Comparison of ENCODE assay signal across 10 cellular contexts in the genomic region with DNA sequence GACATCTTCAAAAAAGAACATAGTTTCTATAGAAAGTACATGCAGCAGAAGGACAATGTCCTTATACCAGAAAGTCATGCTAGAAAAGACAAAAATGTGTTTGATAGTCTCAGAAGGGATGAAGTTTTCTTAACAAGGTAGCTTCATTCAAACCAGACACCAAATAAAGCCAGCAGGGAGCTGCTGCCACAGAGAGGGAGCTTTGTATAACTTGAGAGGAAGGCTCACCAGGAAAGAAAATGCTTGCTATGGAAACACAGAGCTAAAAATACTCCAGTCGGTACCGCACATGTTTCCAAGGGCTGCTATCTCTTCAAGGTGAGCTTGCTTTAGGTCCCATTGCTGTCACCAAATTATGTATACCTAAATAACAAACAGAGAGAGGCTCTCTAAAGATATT.
DNase-seq lines count a peak whose midpoint lies in the region; ATAC-seq and TF ChIP-seq lines count a peak whose summit lies in the region.
"Had no signal": no experiment of that assay in that cellular context is flagged by ENCODE, and none has a peak within 500 bp of the region (broad histone marks: within the 10 kb centered on the region; RNA-seq: fewer than 3 reads in every experiment).

No MANE protein-coding gene starts in this region.

- H3K36me3 Mint-ChIP-seq in naive thymus-derived CD4-positive, alpha-beta T cell = no peaks in the 10 kb centered on the region
- peaks cover under 1% of the 10 kb centered on the region for H3K36me3 Mint-ChIP-seq in glutamatergic neuron (ENCODE audit: unreplicated experiment)

- no peak for DNase-seq in naive thymus-derived CD4-positive, alpha-beta T cell
- no peak for DNase-seq in DMS 273 treated with DMSO at 0.1 percent for 48 hours (lab: John Stamatoyannopoulos, UW)
- no peak for DNase-seq in glutamatergic neuron
- DNase-seq in HuH-7 (ENCODE audit: low spot score) = no peak

- ATAC-seq in GM18873 (IDR thresholded peaks at IDR 0.05; ENCODE audit: low FRiP score, unreplicated experiment) = peak; percentile 29
- peak; percentile 25 for ATAC-seq in HG02938 (IDR thresholded peaks at IDR 0.05; ENCODE audit: unreplicated experiment)
- no peak for ATAC-seq in naive thymus-derived CD4-positive, alpha-beta T cell
- no peak for ATAC-seq in GM21737 (IDR thresholded peaks at IDR 0.05; ENCODE audit: unreplicated experiment)
- ATAC-seq: K562 had no signal

- no peaks in the 10 kb centered on the region for H3K4me1 ChIP-seq in naive thymus-derived CD4-positive, alpha-beta T cell (ENCODE audit: control insufficient read depth in 2 of 2, insufficient read depth in 2 of 2, low read length in 2 of 2)
- H3K4me1 ChIP-seq: foreskin keratinocyte had no signal

- peaks cover 0 to 5% (median 0%) of the 10 kb centered on the region in 5 donors for H3K27me3 Mint-ChIP-seq in naive thymus-derived CD4-positive, alpha-beta T cell
- H3K27me3 Mint-ChIP-seq in glutamatergic neuron (ENCODE audit: unreplicated experiment) = no peaks in the 10 kb centered on the region

- peak overlapping the region in 1 of 9 donors; percentile 15 for H3K27ac Mint-ChIP-seq in naive thymus-derived CD4-positive, alpha-beta T cell
- no peak overlapping the region for H3K27ac Mint-ChIP-seq in glutamatergic neuron (ENCODE audit: unreplicated experiment)

- no peaks in the 10 kb centered on the region for H3K9me3 ChIP-seq in naive thymus-derived CD4-positive, alpha-beta T cell (ENCODE audit: control insufficient read depth in 2 of 3, low read length in 3 of 3)

- CTCF ChIA-PET in naive thymus-derived CD4-positive, alpha-beta T cell (lab: Charles Lee) = no interaction called here

- POLR2A ChIA-PET in naive thymus-derived CD4-positive, alpha-beta T cell (lab: Charles Lee) = no interaction called here

- H3K27ac ChIP-seq in naive thymus-derived CD4-positive, alpha-beta T cell (ENCODE audit: low read depth, low read length) = no peak overlapping the region
- H3K27ac ChIP-seq: foreskin keratinocyte had no signal

- peaks cover 0 to 14% (median 0%) of the 10 kb centered on the region in 7 donors for H3K4me1 Mint-ChIP-seq in naive thymus-derived CD4-positive, alpha-beta T cell
- no peaks in the 10 kb centered on the region for H3K4me1 Mint-ChIP-seq in glutamatergic neuron (ENCODE audit: low read depth, unreplicated experiment)

- no peaks in the 10 kb centered on the region for H3K27me3 ChIP-seq in naive thymus-derived CD4-positive, alpha-beta T cell (ENCODE audit: control insufficient read depth in 2 of 2, insufficient read depth in 2 of 2, low read length in 2 of 2)
- H3K27me3 ChIP-seq: foreskin keratinocyte had no signal

- peaks cover 0 to 6% (median 2%) of the 10 kb centered on the region in 11 donors for H3K9me3 Mint-ChIP-seq in naive thymus-derived CD4-positive, alpha-beta T cell
- no peaks in the 10 kb centered on the region for H3K9me3 Mint-ChIP-seq in glutamatergic neuron (ENCODE audit: unreplicated experiment)

- TF ChIP-seq CTCF in WI38 (IDR thresholded peaks at IDR 0.05; ENCODE audit: low read depth, low read length) (no peak), glutamatergic neuron (IDR thresholded peaks at IDR 0.05; ENCODE audit: partially characterized antibody, unreplicated experiment) (no peak)

- intact Hi-C loops in naive thymus-derived CD4-positive, alpha-beta T cell (cut with micrococcal nuclease) = no loop called here

- no peaks in the 10 kb centered on the region for H3K36me3 ChIP-seq in naive thymus-derived CD4-positive, alpha-beta T cell (ENCODE audit: control insufficient read depth in 2 of 3, insufficient read depth in 3 of 3, low read length in 3 of 3)

- peak overlapping the region in 6 of 10 donors; percentile 5 to 57 (median 16) for H3K4me3 Mint-ChIP-seq in naive thymus-derived CD4-positive, alpha-beta T cell
- no peak overlapping the region for H3K4me3 Mint-ChIP-seq in glutamatergic neuron (ENCODE audit: unreplicated experiment)

- H3K4me3 ChIP-seq in WI38 (ENCODE audit: low read depth, low read length) = peak overlapping the region; percentile 45
- H3K4me3 ChIP-seq in naive thymus-derived CD4-positive, alpha-beta T cell (ENCODE audit: low read length) = no peak overlapping the region
- H3K4me3 ChIP-seq: K562 had no signal

Comparison
In these comparisons a context has a peak if more than half of its experiments do, and no peak if none do; other contexts are left out.
1. ATAC-seq: peak in GM18873 (single experiment) and HG02938 (single experiment); none in naive thymus-derived CD4-positive, alpha-beta T cell (single experiment) and GM21737 (single experiment).